In genomic region chr2:44087037-44087713, GRCh38 we compare ENCODE assay signal across 1 cellular context.
A peak's percentile ranks its signal among the peaks of the same experiment; 100 is the strongest.
TF ChIP-seq lines count a peak whose summit lies in the region.

No MANE protein-coding gene starts in this region.

TF ChIP-seq in WTC11, 78 proteins besides CTCF, POLR2A, EP300 and RAD21 (continued from another document):
- no peak for TF ChIP-seq STAT6 (CRISPR knock-in tag; conservative IDR thresholded peaks at IDR 0.05; ENCODE audit: low read depth)
- TF ChIP-seq MAX (CRISPR knock-in tag; IDR thresholded peaks at IDR 0.05), result no peak
- TF ChIP-seq, protein P1, sequence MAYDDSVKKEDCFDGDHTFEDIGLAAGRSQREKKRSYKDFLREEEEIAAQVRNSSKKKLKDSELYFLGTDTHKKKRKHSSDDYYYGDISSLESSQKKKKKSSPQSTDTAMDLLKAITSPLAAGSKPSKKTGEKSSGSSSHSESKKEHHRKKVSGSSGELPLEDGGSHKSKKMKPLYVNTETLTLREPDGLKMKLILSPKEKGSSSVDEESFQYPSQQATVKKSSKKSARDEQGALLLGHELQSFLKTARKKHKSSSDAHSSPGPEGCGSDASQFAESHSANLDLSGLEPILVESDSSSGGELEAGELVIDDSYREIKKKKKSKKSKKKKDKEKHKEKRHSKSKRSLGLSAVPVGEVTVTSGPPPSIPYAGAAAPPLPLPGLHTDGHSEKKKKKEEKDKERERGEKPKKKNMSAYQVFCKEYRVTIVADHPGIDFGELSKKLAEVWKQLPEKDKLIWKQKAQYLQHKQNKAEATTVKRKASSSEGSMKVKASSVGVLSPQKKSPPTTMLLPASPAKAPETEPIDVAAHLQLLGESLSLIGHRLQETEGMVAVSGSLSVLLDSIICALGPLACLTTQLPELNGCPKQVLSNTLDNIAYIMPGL (CRISPR knock-in tag; IDR thresholded peaks at IDR 0.05), result peak; percentile 73; the same call in 1 of the 2 replicates
- peak; percentile 87 for TF ChIP-seq ATF2 (CRISPR knock-in tag; IDR thresholded peaks at IDR 0.05; ENCODE audit: borderline replicate concordance, low read depth)
- no peak for TF ChIP-seq ZNF396 (CRISPR knock-in tag; IDR thresholded peaks at IDR 0.05; ENCODE audit: borderline replicate concordance)
- TF ChIP-seq, protein P2, sequence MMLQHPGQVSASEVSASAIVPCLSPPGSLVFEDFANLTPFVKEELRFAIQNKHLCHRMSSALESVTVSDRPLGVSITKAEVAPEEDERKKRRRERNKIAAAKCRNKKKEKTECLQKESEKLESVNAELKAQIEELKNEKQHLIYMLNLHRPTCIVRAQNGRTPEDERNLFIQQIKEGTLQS (CRISPR knock-in tag; conservative IDR thresholded peaks at IDR 0.05), result 0 out of 2 replicates have a peak, but pooled peaks have one; percentile 29
- TF ChIP-seq FOXJ3 (CRISPR knock-in tag; IDR thresholded peaks at IDR 0.05; ENCODE audit: borderline replicate concordance), result peak; percentile 51; the same call in 1 of the 2 replicates
TF ChIP-seq in WTC11: peak in this region for 10.
